ENCODE assay signal across 18 cellular contexts in genomic region chr2:147390475-147390874, GRCh38.
"Had no signal": no experiment of that assay in that cellular context is flagged by ENCODE, and none has a peak within 500 bp of the region (broad histone marks: within the 10 kb centered on the region; RNA-seq: fewer than 3 reads in every experiment).

No MANE protein-coding gene starts in this region.

- H3K4me3 ChIP-seq: Peyer's patch, SJCRH30 had no signal

- ATAC-seq: PC-3, Right ventricle myocardium inferior, SK-N-SH treated with all-trans-retinoic acid at 6 μM for 48 hours, T-cell had no signal

- DNase-seq: KBM-7, NCI-H1092 treated with DMSO at 0.1 percent for 48 hours, NCI-H1436, NCI-H187, NCI-H2029, NCI-H2081 treated with DMSO at 0.1 percent for 48 hours, NCI-H2227 treated with DMSO at 0.1 percent for 48 hours, NCI-H524, NCI-H526 treated with DMSO at 0.1 percent for 48 hours, NCI-H774, PC-3, Peyer's patch, SHP77 treated with DMSO at 0.1 percent for 48 hours, SJCRH30, SW 1271, T-cell had no signal
